Comparison of ENCODE assay signal across 16 cellular contexts in the genomic region with DNA sequence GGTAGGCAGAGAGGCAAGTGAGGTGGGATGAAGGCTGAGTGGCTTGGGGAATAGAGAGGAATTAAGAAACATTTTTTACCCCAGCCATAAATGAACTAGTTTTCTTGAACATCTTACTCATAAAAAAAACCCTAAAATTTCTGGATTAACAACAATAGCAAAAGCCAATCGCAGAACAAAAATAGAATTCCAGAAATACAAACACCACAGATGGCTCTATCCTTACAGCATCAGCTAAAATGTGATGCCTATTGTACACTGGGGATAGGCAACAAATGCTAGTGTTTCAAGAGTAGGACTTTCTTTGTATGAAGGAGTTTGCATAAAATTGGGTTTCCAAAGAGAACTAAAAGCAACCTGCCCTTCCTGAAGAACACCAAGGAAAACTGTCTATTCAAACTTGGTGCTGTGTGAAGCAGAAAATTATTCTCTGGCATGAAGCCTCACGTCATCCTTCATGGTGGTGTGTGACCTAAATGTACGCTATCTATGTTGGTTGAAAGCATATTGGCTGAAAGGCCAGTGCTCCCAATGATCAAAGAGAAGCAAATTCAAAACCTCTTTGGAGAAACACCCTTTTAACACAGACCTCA.
DNase-seq lines count a peak whose midpoint lies in the region; ATAC-seq lines count a peak whose summit lies in the region.
"Had no signal": no experiment of that assay in that cellular context is flagged by ENCODE, and none has a peak within 500 bp of the region (broad histone marks: within the 10 kb centered on the region; RNA-seq: fewer than 3 reads in every experiment).

No MANE protein-coding gene starts in this region.

- DNase-seq in activated CD4-positive, alpha-beta T cell treated with anti-CD3 and anti-CD28 coated beads, Interleukin-2, amount 10 ng/mL, durations not matched to agents 24 days and 14 days: peak; percentile 7
- no peak for DNase-seq in activated CD4-positive, alpha-beta T cell treated with anti-CD3 and anti-CD28 coated beads for 36 hours
- DNase-seq in inferior parietal cortex (ENCODE audit: extremely low spot score): peak; percentile 56
- DNase-seq in superior temporal gyrus (ENCODE audit: extremely low spot score): peak; percentile 61
- DNase-seq in Right ventricle myocardium superior: no peak
- DNase-seq: BE2C; CD4-positive, alpha-beta T cell; CD8-positive, alpha-beta memory T cell; DMS 273 treated with DMSO at 0.1 percent for 48 hours; DMS53; DMS79 treated with DMSO at 0.1 percent for 48 hours; GM23248; H7; HCEC 1CT had no signal

- no peaks in the 10 kb centered on the region for H3K4me1 Mint-ChIP-seq in activated CD4-positive, alpha-beta T cell treated with anti-CD3 and anti-CD28 coated beads, Interleukin-2, amount 10 ng/mL, durations not matched to agents 24 days and 14 days
- no peaks in the 10 kb centered on the region for H3K4me1 Mint-ChIP-seq in activated CD4-positive, alpha-beta T cell treated with anti-CD3 and anti-CD28 coated beads for 36 hours
- H3K4me1 Mint-ChIP-seq: CD14-positive monocyte had no signal

- no peak for ATAC-seq in activated CD4-positive, alpha-beta T cell treated with anti-CD3 and anti-CD28 coated beads for 36 hours
- ATAC-seq in GM21529 (IDR thresholded peaks at IDR 0.05; ENCODE audit: unreplicated experiment) (no peak), Right ventricle myocardium superior (ENCODE audit: poor library complexity) (no peak)

- CTCF ChIA-PET in activated CD4-positive, alpha-beta T cell treated with anti-CD3 and anti-CD28 coated beads for 36 hours (lab: Charles Lee): no interaction called here

- intact Hi-C loops in activated CD4-positive, alpha-beta T cell treated with anti-CD3 and anti-CD28 coated beads, Interleukin-2, amount 10 ng/mL, durations not matched to agents 24 days and 14 days (cut with micrococcal nuclease): loop anchor here (1.0 kb wide), 1 partner anchor 21 kb away; no protein-coding TSS in a partner anchor
- intact Hi-C loops in activated CD4-positive, alpha-beta T cell treated with anti-CD3 and anti-CD28 coated beads for 36 hours (cut with DNase I, micrococcal nuclease): no loop called here
- intact Hi-C loops in Right ventricle myocardium superior (cut with DNase I): no loop called here

- POLR2A ChIA-PET in activated CD4-positive, alpha-beta T cell treated with anti-CD3 and anti-CD28 coated beads for 36 hours (lab: Charles Lee): no interaction called here

- no peaks in the 10 kb centered on the region for H3K27me3 Mint-ChIP-seq in activated CD4-positive, alpha-beta T cell treated with anti-CD3 and anti-CD28 coated beads, Interleukin-2, amount 10 ng/mL, durations not matched to agents 24 days and 14 days
- H3K27me3 Mint-ChIP-seq in activated CD4-positive, alpha-beta T cell treated with anti-CD3 and anti-CD28 coated beads for 36 hours: peaks cover 2% of the 10 kb centered on the region
- H3K27me3 Mint-ChIP-seq: CD4-positive, alpha-beta T cell had no signal

- no peaks in the 10 kb centered on the region for H3K36me3 Mint-ChIP-seq in activated CD4-positive, alpha-beta T cell treated with anti-CD3 and anti-CD28 coated beads, Interleukin-2, amount 10 ng/mL, durations not matched to agents 24 days and 14 days (ENCODE audit: low read depth)
- peaks cover 7% of the 10 kb centered on the region for H3K36me3 Mint-ChIP-seq in activated CD4-positive, alpha-beta T cell treated with anti-CD3 and anti-CD28 coated beads for 36 hours (ENCODE audit: low read depth)
- H3K36me3 Mint-ChIP-seq: CD14-positive monocyte had no signal

- H3K4me3 Mint-ChIP-seq in activated CD4-positive, alpha-beta T cell treated with anti-CD3 and anti-CD28 coated beads, Interleukin-2, amount 10 ng/mL, durations not matched to agents 24 days and 14 days: no peak overlapping the region
- no peak overlapping the region for H3K4me3 Mint-ChIP-seq in activated CD4-positive, alpha-beta T cell treated with anti-CD3 and anti-CD28 coated beads for 36 hours
- H3K4me3 Mint-ChIP-seq: CD14-positive monocyte; CD4-positive, alpha-beta T cell; CD8-positive, alpha-beta memory T cell had no signal

- H3K27ac Mint-ChIP-seq in activated CD4-positive, alpha-beta T cell treated with anti-CD3 and anti-CD28 coated beads, Interleukin-2, amount 10 ng/mL, durations not matched to agents 24 days and 14 days: no peak overlapping the region
- H3K27ac Mint-ChIP-seq in activated CD4-positive, alpha-beta T cell treated with anti-CD3 and anti-CD28 coated beads for 36 hours: no peak overlapping the region
- H3K27ac Mint-ChIP-seq: CD14-positive monocyte; CD4-positive, alpha-beta T cell; CD8-positive, alpha-beta memory T cell had no signal

- H3K9me3 Mint-ChIP-seq in activated CD4-positive, alpha-beta T cell treated with anti-CD3 and anti-CD28 coated beads, Interleukin-2, amount 10 ng/mL, durations not matched to agents 24 days and 14 days: peaks cover 13% of the 10 kb centered on the region
- H3K9me3 Mint-ChIP-seq in activated CD4-positive, alpha-beta T cell treated with anti-CD3 and anti-CD28 coated beads for 36 hours (ENCODE audit: low read depth): peaks cover 24% of the 10 kb centered on the region

Comparison
In these comparisons a context has a peak if more than half of its experiments do, and no peak if none do; other contexts are left out.
1. DNase-seq: peak in activated CD4-positive, alpha-beta T cell treated with anti-CD3 and anti-CD28 coated beads, Interleukin-2, amount 10 ng/mL, durations not matched to agents 24 days and 14 days (single experiment), inferior parietal cortex (single experiment) and superior temporal gyrus (single experiment); none in activated CD4-positive, alpha-beta T cell treated with anti-CD3 and anti-CD28 coated beads for 36 hours (single experiment) and Right ventricle myocardium superior (single experiment).